In the genomic region with DNA sequence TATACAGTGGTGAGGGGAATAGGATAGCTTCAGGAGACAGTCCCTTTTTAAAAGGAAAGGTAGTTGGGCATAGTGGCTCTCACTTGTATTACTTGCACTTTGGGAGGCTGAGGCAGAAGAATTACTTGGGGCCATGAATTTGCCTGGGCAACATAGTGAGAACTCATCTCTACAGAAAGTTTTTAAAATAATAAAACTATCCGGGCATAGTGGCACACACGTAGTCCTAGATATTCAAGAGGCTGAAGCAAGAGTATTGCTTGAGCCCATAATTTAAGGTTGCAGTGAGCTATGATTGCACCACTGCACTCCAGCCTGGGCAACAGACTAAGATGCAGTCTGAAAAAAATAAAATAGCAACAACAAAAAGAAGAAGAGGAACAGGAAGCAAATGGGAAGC, we compare ENCODE assay signal across 36 cellular contexts.
"Had no signal": no experiment of that assay in that cellular context is flagged by ENCODE, and none has a peak within 500 bp of the region (broad histone marks: within the 10 kb centered on the region; RNA-seq: fewer than 3 reads in every experiment).

No MANE protein-coding gene starts in this region.

- H3K9me3 ChIP-seq: adrenal gland, ascending aorta, body of pancreas, breast epithelium, colonic mucosa had no signal

- H3K4me1 ChIP-seq: colonic mucosa had no signal

- H3K27me3 ChIP-seq: adrenal gland, ascending aorta, body of pancreas, brain microvascular endothelial cell, breast epithelium, cardiac muscle cell, colonic mucosa had no signal

- H3K4me3 Mint-ChIP-seq: activated naive CD4-positive, alpha-beta T cell treated with anti-CD3 and anti-CD28 coated beads for 36 hours; activated naive CD4-positive, alpha-beta T cell treated with anti-CD3 and anti-CD28 coated beads, Interleukin-2, amount 10 ng/mL, durations not matched to agents 7 days and 5 days; activated naive CD4-positive, alpha-beta T cell treated with anti-CD3 and anti-CD28 coated beads, Interleukin-2, amount 50 U/mL, for 24 hours; activated naive CD8-positive, alpha-beta T cell; activated naive CD8-positive, alpha-beta T cell treated with anti-CD3 and anti-CD28 coated beads for 36 hours; activated naive CD8-positive, alpha-beta T cell treated with anti-CD3 and anti-CD28 coated beads, Interleukin-2, amount 10 ng/mL, durations not matched to agents 7 days and 5 days; activated naive CD8-positive, alpha-beta T cell treated with anti-CD3 and anti-CD28 coated beads, Interleukin-2, amount 50 U/mL, for 24 hours; activated T-cell treated with anti-CD3 and anti-CD28 coated beads, Interleukin-2, amount 50 U/mL, for 4 hours; activated T-cell treated with anti-CD3 and anti-CD28 coated beads, Interleukin-2, amount 50 U/mL, for 72 hours; activated T-helper 1 cell treated with anti-CD3 and anti-CD28 coated beads, Interleukin-12 subunit alpha, Interleukin-12 subunit beta, Interleukin-2, Interleukin-4 antibody, amounts not matched to agents 30 ng/mL and 10 ng/mL and 1 ng/mL, durations not matched to agents 14 hours and 24 hours and 36 hours; activated T-helper 17 cell treated with anti-CD3 and anti-CD28 coated beads, Interleukin-2, amount 50 U/mL, for 72 hours; brain; central memory CD8-positive, alpha-beta T cell had no signal

- H3K36me3 ChIP-seq: breast epithelium, cardiac muscle cell, colonic mucosa had no signal

- DNase-seq: activated effector memory CD4-positive, alpha-beta T cell treated with anti-CD3 and anti-CD28 coated beads, Interleukin-2, amount 50 U/mL, for 16 hours; activated effector memory CD4-positive, alpha-beta T cell treated with Interleukin-2 at 50 U/mL for 16 hours; activated gamma-delta T cell; activated gamma-delta T cell treated with Interleukin-2 at 50 U/mL for 16 hours; activated naive CD4-positive, alpha-beta T cell; activated naive CD4-positive, alpha-beta T cell treated with anti-CD3 and anti-CD28 coated beads for 36 hours; activated naive CD4-positive, alpha-beta T cell treated with anti-CD3 and anti-CD28 coated beads, Interleukin-2, amount 10 ng/mL, durations not matched to agents 7 days and 5 days; activated naive CD4-positive, alpha-beta T cell treated with anti-CD3 and anti-CD28 coated beads, Interleukin-2, amount 50 U/mL, for 16 hours; activated naive CD4-positive, alpha-beta T cell treated with Interleukin-2 at 50 U/mL for 16 hours; activated naive CD8-positive, alpha-beta T cell treated with anti-CD3 and anti-CD28 coated beads for 36 hours; activated naive CD8-positive, alpha-beta T cell treated with anti-CD3 and anti-CD28 coated beads, Interleukin-2, amount 10 ng/mL, durations not matched to agents 7 days and 5 days; activated naive CD8-positive, alpha-beta T cell treated with anti-CD3 and anti-CD28 coated beads, Interleukin-2, amount 50 U/mL, for 24 hours; activated T-cell treated with anti-CD3 and anti-CD28 coated beads, Interleukin-2, amount 50 U/mL, for 4 hours; activated T-cell treated with anti-CD3 and anti-CD28 coated beads, Interleukin-2, amount 50 U/mL, for 48 hours; activated T-cell treated with anti-CD3 and anti-CD28 coated beads, Interleukin-2, amount 50 U/mL, for 72 hours; adrenal gland; amniotic stem cell; amygdala; anterior cingulate cortex; aorta; body of pancreas; brain microvascular endothelial cell; caudate nucleus; central memory CD4-positive, alpha-beta T cell; cerebellar nuclear complex; colonic mucosa had no signal

- H3K27me3 Mint-ChIP-seq: activated naive CD4-positive, alpha-beta T cell treated with anti-CD3 and anti-CD28 coated beads, Interleukin-2, amount 10 ng/mL, durations not matched to agents 7 days and 5 days; activated T-helper 17 cell treated with anti-CD3 and anti-CD28 coated beads, Interleukin-2, amount 50 U/mL, for 72 hours; brain; central memory CD8-positive, alpha-beta T cell had no signal

- H3K27ac ChIP-seq: adrenal gland, ascending aorta, body of pancreas, brain microvascular endothelial cell, breast epithelium, cardiac muscle cell, colonic mucosa had no signal

- H3K27ac Mint-ChIP-seq: activated naive CD4-positive, alpha-beta T cell treated with anti-CD3 and anti-CD28 coated beads for 36 hours; activated naive CD4-positive, alpha-beta T cell treated with anti-CD3 and anti-CD28 coated beads, Interleukin-2, amount 10 ng/mL, durations not matched to agents 7 days and 5 days; activated naive CD4-positive, alpha-beta T cell treated with anti-CD3 and anti-CD28 coated beads, Interleukin-2, amount 50 U/mL, for 24 hours; activated naive CD8-positive, alpha-beta T cell; activated naive CD8-positive, alpha-beta T cell treated with anti-CD3 and anti-CD28 coated beads for 36 hours; activated naive CD8-positive, alpha-beta T cell treated with anti-CD3 and anti-CD28 coated beads, Interleukin-2, amount 10 ng/mL, durations not matched to agents 7 days and 5 days; activated naive CD8-positive, alpha-beta T cell treated with anti-CD3 and anti-CD28 coated beads, Interleukin-2, amount 50 U/mL, for 24 hours; activated T-cell treated with anti-CD3 and anti-CD28 coated beads, Interleukin-2, amount 50 U/mL, for 72 hours; activated T-helper 1 cell treated with anti-CD3 and anti-CD28 coated beads, Interleukin-12 subunit alpha, Interleukin-12 subunit beta, Interleukin-2, Interleukin-4 antibody, amounts not matched to agents 30 ng/mL and 10 ng/mL and 1 ng/mL, durations not matched to agents 14 hours and 24 hours and 36 hours; activated T-helper 17 cell treated with anti-CD3 and anti-CD28 coated beads, Interleukin-2, amount 50 U/mL, for 72 hours; activated T-helper 2 cell treated with anti-CD3 and anti-CD28 coated beads, Interferon-gamma antibody, Interleukin-2, Interleukin-4, amounts not matched to agents 10 μg/mL and 5 μg/mL and 100 μg/mL, durations not matched to agents 14 hours and 24 hours and 36 hours; brain had no signal

- H3K36me3 Mint-ChIP-seq: activated naive CD4-positive, alpha-beta T cell treated with anti-CD3 and anti-CD28 coated beads, Interleukin-2, amount 10 ng/mL, durations not matched to agents 7 days and 5 days had no signal

- H3K9me3 Mint-ChIP-seq: activated T-helper 17 cell treated with anti-CD3 and anti-CD28 coated beads, Interleukin-2, amount 50 U/mL, for 72 hours; central memory CD8-positive, alpha-beta T cell had no signal

- H3K4me3 ChIP-seq: adrenal gland, ascending aorta, body of pancreas, breast epithelium, cardiac muscle cell, colonic mucosa had no signal
